Comparison of ENCODE assay signal across 2 cellular contexts in the genomic region with DNA sequence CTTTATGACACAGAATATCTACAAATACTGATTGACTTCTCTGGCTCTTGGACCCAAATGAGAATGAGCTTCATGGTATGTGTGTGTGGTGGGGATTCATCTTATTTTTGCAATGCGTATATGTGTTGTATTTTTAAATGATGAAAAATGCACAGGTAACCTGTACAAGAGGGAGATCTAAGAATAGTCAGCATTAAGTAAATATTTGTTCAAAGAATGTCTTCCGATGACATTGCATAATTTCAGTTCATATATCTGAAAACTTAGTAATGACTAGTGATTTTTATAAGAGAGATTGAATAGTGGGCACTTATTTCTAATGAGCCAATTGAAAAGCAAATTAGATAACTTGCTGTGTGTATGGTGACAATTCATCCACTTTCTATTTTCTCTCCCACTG.
A peak's percentile ranks its signal among the peaks of the same experiment; 100 is the strongest.
TF ChIP-seq lines count a peak whose summit lies in the region.

No MANE protein-coding gene starts in this region.

TF ChIP-seq in A549, 52 proteins besides CTCF, POLR2A, EP300 and RAD21 (continued from another document):
- no peak for TF ChIP-seq HDAC2 (IDR thresholded peaks at IDR 0.05)
- peak; percentile 55 for TF ChIP-seq NFE2L2 (conservative IDR thresholded peaks at IDR 0.05; ENCODE audit: low read length)
- no peak for TF ChIP-seq EHF (CRISPR knock-in tag; IDR thresholded peaks at IDR 0.05)
- no peak for TF ChIP-seq PHF8 (IDR thresholded peaks at IDR 0.05; ENCODE audit: borderline replicate concordance, low read depth)
TF ChIP-seq in A549: peak in this region for 2.

TF ChIP-seq in K562, 482 proteins besides CTCF, POLR2A, EP300 and RAD21 (continued from another document):
- TF ChIP-seq, protein P1, sequence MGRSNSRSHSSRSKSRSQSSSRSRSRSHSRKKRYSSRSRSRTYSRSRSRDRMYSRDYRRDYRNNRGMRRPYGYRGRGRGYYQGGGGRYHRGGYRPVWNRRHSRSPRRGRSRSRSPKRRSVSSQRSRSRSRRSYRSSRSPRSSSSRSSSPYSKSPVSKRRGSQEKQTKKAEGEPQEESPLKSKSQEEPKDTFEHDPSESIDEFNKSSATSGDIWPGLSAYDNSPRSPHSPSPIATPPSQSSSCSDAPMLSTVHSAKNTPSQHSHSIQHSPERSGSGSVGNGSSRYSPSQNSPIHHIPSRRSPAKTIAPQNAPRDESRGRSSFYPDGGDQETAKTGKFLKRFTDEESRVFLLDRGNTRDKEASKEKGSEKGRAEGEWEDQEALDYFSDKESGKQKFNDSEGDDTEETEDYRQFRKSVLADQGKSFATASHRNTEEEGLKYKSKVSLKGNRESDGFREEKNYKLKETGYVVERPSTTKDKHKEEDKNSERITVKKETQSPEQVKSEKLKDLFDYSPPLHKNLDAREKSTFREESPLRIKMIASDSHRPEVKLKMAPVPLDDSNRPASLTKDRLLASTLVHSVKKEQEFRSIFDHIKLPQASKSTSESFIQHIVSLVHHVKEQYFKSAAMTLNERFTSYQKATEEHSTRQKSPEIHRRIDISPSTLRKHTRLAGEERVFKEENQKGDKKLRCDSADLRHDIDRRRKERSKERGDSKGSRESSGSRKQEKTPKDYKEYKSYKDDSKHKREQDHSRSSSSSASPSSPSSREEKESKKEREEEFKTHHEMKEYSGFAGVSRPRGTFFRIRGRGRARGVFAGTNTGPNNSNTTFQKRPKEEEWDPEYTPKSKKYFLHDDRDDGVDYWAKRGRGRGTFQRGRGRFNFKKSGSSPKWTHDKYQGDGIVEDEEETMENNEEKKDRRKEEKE (IDR thresholded peaks at IDR 0.05; ENCODE audit: borderline replicate concordance in 1 of 2, control insufficient read depth in 1 of 2, low read depth in 2 of 2, low read length in 1 of 2) = no peak
